In the genomic region with DNA sequence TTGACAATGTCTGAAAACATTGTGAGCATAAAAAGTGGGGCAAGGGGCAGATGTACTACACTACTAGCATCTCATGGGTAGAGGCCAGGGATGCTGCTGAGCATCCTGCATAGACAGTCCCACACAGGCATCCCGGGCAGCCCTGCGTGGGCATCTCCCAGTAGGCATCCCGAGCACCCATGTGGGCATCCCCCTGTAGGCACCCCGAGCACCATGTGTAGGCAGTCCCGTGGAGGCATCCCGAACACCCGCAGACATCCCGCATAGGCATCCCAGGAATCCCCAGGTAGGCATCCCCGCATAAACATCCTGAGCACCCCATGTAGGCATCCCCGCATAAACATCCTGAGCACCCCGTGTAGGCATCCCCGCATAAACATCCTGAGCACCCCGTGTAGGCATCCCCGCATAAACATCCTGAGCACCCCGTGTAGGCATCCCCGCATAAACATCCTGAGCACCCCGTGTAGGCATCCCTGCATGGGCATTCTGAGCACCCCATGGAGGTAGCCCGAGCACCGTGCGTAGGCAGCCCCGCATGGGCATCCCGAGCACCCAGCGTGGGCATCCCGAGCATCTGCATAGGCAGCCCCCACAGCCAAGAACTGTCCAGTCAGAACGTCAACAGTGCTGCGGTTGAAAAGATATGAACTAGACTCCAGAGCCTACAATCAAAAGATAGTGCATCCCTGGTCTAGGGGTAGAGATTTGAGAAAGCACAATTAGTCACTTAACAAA, we compare ENCODE assay signal across 2 cellular contexts.
TF ChIP-seq lines count a peak whose summit lies in the region.

No MANE protein-coding gene starts in this region.

TF ChIP-seq in WTC11, 78 proteins besides CTCF, POLR2A, EP300 and RAD21:
- no peak for TF ChIP-seq ZBTB43 (CRISPR knock-in tag; IDR thresholded peaks at IDR 0.05)
- TF ChIP-seq OVOL2 (CRISPR knock-in tag; IDR thresholded peaks at IDR 0.05; ENCODE audit: borderline replicate concordance) = no peak
- TF ChIP-seq SOX15 (CRISPR knock-in tag; IDR thresholded peaks at IDR 0.05) = no peak
- TF ChIP-seq CREB1 (CRISPR knock-in tag; IDR thresholded peaks at IDR 0.05) = no peak

TF ChIP-seq in H1, 55 proteins besides CTCF, POLR2A, EP300 and RAD21:
- TF ChIP-seq, protein P1, sequence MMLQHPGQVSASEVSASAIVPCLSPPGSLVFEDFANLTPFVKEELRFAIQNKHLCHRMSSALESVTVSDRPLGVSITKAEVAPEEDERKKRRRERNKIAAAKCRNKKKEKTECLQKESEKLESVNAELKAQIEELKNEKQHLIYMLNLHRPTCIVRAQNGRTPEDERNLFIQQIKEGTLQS (IDR thresholded peaks at IDR 0.05; ENCODE audit: insufficient read depth, low read depth, low read length) = no peak
- peak; percentile 46; the same call in 1 of the 2 replicates for TF ChIP-seq TEAD4 (IDR thresholded peaks at IDR 0.05; ENCODE audit: low read depth, low read length)
